ENCODE assay signal across 1 cellular context in genomic region chr2:219886615-219887014, GRCh38.
TF ChIP-seq lines count a peak whose summit lies in the region.

No MANE protein-coding gene starts in this region.

TF ChIP-seq in HepG2, 621 proteins besides CTCF, POLR2A, EP300 and RAD21 (continued from another document):
- TF ChIP-seq MLXIP (CRISPR knock-in tag; IDR thresholded peaks at IDR 0.05; ENCODE audit: borderline replicate concordance) (no peak), ZNF816 (CRISPR knock-in tag; IDR thresholded peaks at IDR 0.05; ENCODE audit: borderline replicate concordance) (no peak), ZNF609 (CRISPR knock-in tag; IDR thresholded peaks at IDR 0.05; ENCODE audit: borderline replicate concordance) (no peak), ZNF33B (CRISPR knock-in tag; IDR thresholded peaks at IDR 0.05) (no peak), IRF1 (CRISPR knock-in tag; IDR thresholded peaks at IDR 0.05; ENCODE audit: low read depth) (no peak), GATA4 (IDR thresholded peaks at IDR 0.05; ENCODE audit: borderline replicate concordance, low read depth) (no peak), PBX3 (CRISPR knock-in tag; IDR thresholded peaks at IDR 0.05; ENCODE audit: borderline replicate concordance) (no peak), ZNF788 (CRISPR knock-in tag; IDR thresholded peaks at IDR 0.05; ENCODE audit: borderline replicate concordance) (no peak), MED8 (CRISPR knock-in tag; IDR thresholded peaks at IDR 0.05; ENCODE audit: insufficient replicate concordance) (no peak), ZNF598 (CRISPR knock-in tag; IDR thresholded peaks at IDR 0.05; ENCODE audit: borderline replicate concordance) (no peak), ZNF552 (CRISPR knock-in tag; IDR thresholded peaks at IDR 0.05; ENCODE audit: borderline replicate concordance) (no peak), ZNF280D (CRISPR knock-in tag; IDR thresholded peaks at IDR 0.05) (no peak), IRF2 (CRISPR knock-in tag; IDR thresholded peaks at IDR 0.05) (no peak), KLF11 (CRISPR knock-in tag; IDR thresholded peaks at IDR 0.05) (no peak), ZUFSP (CRISPR knock-in tag; IDR thresholded peaks at IDR 0.05; ENCODE audit: borderline replicate concordance) (no peak), HMGXB4 (CRISPR knock-in tag; IDR thresholded peaks at IDR 0.05; ENCODE audit: borderline replicate concordance in 1 of 2, low read depth in 1 of 2) (no peak), MAF1 (CRISPR knock-in tag; IDR thresholded peaks at IDR 0.05; ENCODE audit: borderline replicate concordance) (no peak), KMT2B (CRISPR knock-in tag; IDR thresholded peaks at IDR 0.05) (no peak)
